15 cellular contexts compared by ENCODE assay signal in genomic region chr2:47012866-47013265, GRCh38.
"Had no signal": no experiment of that assay in that cellular context is flagged by ENCODE, and none has a peak within 500 bp of the region (broad histone marks: within the 10 kb centered on the region; RNA-seq: fewer than 3 reads in every experiment).

No MANE protein-coding gene starts in this region.

- H3K27me3 Mint-ChIP-seq: activated B cell treated with CpG ODN at 0.5 μM for 24 hours; activated CD4-positive, alpha-beta T cell treated with anti-CD3 and anti-CD28 coated beads, Interleukin-2, amount 10 ng/mL, durations not matched to agents 24 days and 14 days had no signal

- FAIRE-seq: bronchial epithelial cell, colon, kidney, TTC549 had no signal

- H3K9me3 ChIP-seq: spleen, vagina had no signal

- H3K27me3 ChIP-seq: spleen, vagina had no signal

- ATAC-seq: activated naive CD4-positive, alpha-beta T cell treated with anti-CD3 and anti-CD28 coated beads, Interleukin-2, amount 50 U/mL, for 72 hours; right cardiac atrium had no signal

- H3K27ac ChIP-seq: spleen, vagina had no signal

- H3K9me3 Mint-ChIP-seq: activated B cell treated with CpG ODN at 0.5 μM for 24 hours; activated CD4-positive, alpha-beta T cell treated with anti-CD3 and anti-CD28 coated beads, Interleukin-2, amount 10 ng/mL, durations not matched to agents 24 days and 14 days; activated naive CD4-positive, alpha-beta T cell treated with anti-CD3 and anti-CD28 coated beads, Interleukin-2, amount 50 U/mL, for 72 hours had no signal

- H3K4me3 Mint-ChIP-seq: activated B cell treated with CpG ODN at 0.5 μM for 24 hours; activated CD4-positive, alpha-beta T cell treated with anti-CD3 and anti-CD28 coated beads, Interleukin-2, amount 10 ng/mL, durations not matched to agents 24 days and 14 days had no signal

- DNase-seq: activated B cell treated with CpG ODN at 0.5 μM for 24 hours; activated CD4-positive, alpha-beta T cell treated with anti-CD3 and anti-CD28 coated beads, Interleukin-2, amount 10 ng/mL, durations not matched to agents 24 days and 14 days; activated CD8-positive, alpha-beta memory T cell treated with anti-CD3 and anti-CD28 coated beads for 24 hours; effector CD8-positive, alpha-beta T cell; kidney; spleen; stimulated activated CD4-positive, alpha-beta T cell treated with anti-CD3 and anti-CD28 coated beads, Interleukin-1b, Interleukin-23, amount 100 ng/mL, for 48 hours; stimulated activated naive CD4-positive, alpha-beta T cell treated with Interleukin-2 at 50 U/mL for 16 hours; T-helper 2 cell had no signal

- H3K4me3 ChIP-seq: spleen, vagina had no signal

- H3K27ac Mint-ChIP-seq: activated B cell treated with CpG ODN at 0.5 μM for 24 hours; activated CD4-positive, alpha-beta T cell treated with anti-CD3 and anti-CD28 coated beads, Interleukin-2, amount 10 ng/mL, durations not matched to agents 24 days and 14 days had no signal
